1 cellular context compared by ENCODE assay signal in genomic region chr20:57866250-57867106, GRCh38.
TF ChIP-seq lines count a peak whose summit lies in the region.

No MANE protein-coding gene starts in this region.

TF ChIP-seq in HCT116, 20 proteins besides CTCF, POLR2A, EP300 and RAD21 (continued from another document):
- TF ChIP-seq ZBTB33 (IDR thresholded peaks at IDR 0.05; ENCODE audit: extremely low read depth, insufficient replicate concordance, low read length) = no peak
